ENCODE assay signal across 1 cellular context in the genomic region with DNA sequence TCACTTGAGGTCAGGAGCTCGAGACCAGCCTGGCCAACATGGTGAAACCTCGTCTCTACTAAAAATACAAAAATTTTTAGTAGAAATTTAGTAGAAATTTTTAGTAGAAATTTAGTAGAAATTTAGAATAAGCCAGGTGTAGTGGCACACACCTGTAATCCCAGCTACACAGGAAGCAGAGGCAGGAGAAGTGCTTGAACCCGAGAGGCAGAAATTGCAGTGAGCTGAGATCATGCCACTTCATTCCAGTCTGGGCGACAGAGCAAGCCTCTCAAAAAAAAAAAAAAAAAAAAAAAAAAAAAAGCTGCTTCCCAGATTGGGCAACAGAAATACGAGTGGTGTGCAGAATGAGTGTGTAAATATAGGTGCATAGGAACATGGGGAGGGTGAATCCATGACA. TPM values are rescaled to one million over a fixed set of nuclear protein-coding genes. Genes with fewer than 3 reads are reported as not detected.
"Had no signal": no experiment of that assay in that cellular context is flagged by ENCODE, and none has a peak within 500 bp of the region (broad histone marks: within the 10 kb centered on the region; RNA-seq: fewer than 3 reads in every experiment).

No MANE protein-coding gene starts in this region.

RNA-seq across cellular contexts. Expression of a gene that starts 4.5 kb away (rescaled TPM):
- total RNA-seq: foreskin keratinocyte had no signal
